10 cellular contexts compared by ENCODE assay signal in the genomic region with DNA sequence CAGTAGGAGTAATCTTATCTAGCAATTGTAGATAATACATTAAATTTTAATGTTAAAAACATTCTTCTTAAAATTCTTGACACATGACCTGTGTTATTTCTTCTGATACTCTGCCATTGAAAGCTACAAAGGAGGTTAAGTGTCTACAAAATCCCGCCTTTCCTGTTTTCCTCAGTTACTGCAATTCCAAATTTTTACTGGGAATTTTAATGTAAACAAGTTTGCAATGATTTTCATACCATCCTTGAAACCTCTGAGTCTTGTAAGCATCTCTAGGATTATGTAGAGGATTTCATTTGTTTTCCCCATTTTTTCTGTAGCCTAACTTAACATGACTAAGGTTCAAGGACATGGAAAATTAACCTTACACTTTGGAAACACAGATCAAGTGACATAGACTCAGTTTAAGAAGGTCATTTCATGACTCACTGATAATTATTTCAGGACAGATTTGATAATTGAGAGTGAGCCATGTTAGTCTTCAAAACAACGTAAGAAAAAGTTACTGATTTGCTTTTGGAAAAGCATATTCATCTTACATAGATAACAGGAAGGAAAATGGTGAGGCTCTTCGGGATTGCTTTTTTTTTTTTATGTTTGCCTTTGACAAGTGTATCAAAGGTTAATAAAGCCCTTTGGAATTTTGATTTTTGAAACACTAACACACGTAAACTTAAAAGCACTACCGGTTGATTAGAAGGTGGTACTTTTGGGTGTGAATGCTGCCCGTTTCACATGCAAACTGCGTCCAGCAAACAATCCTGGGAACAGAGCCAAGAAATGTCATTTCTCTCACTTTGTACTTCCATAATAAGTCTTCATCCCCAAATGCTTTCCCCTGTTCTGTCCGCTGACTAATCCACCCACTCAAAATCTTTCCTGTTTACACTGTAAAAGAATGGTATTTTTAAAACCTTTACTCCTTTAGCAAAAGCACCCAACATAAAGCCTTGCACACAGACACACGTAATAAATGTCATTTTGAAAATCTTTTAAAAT. TPM values are rescaled to one million over a fixed set of nuclear protein-coding genes. Genes with fewer than 3 reads are reported as not detected.
A peak's percentile ranks its signal among the peaks of the same experiment; 100 is the strongest.
DNase-seq lines count a peak whose midpoint lies in the region; ATAC-seq and TF ChIP-seq lines count a peak whose summit lies in the region.
"Had no signal": no experiment of that assay in that cellular context is flagged by ENCODE, and none has a peak within 500 bp of the region (broad histone marks: within the 10 kb centered on the region; RNA-seq: fewer than 3 reads in every experiment).

No MANE protein-coding gene starts in this region.

- no peaks in the 10 kb centered on the region for H3K27me3 ChIP-seq in rectal smooth muscle tissue (ENCODE audit: control insufficient read depth, insufficient read depth, low read length)

- H3K27ac ChIP-seq in rectal smooth muscle tissue (ENCODE audit: low read depth, low read length): peak overlapping the region; percentile 30

- ATAC-seq in HG03432 (IDR thresholded peaks at IDR 0.05; ENCODE audit: unreplicated experiment): no peak

- DNase-seq in ELR (ENCODE audit: low read depth) (peak; percentile 76), RPMI8226 (peak; percentile 7), fibroblast of the aortic adventitia (ENCODE audit: low read depth) (peak; percentile 83), ureter (ENCODE audit: low spot score) (no peak), NCI-H187 treated with DMSO at 0.1 percent for 48 hours (lab: John Stamatoyannopoulos, UW) (no peak)
- no peak for DNase-seq in central memory CD4-positive, alpha-beta T cell
- DNase-seq: activated CD4-positive, alpha-beta memory T cell treated with anti-CD3 and anti-CD28 coated beads for 36 hours; NCI-H2171 treated with DMSO at 0.1 percent for 48 hours had no signal

- H3K36me3 ChIP-seq in rectal smooth muscle tissue (ENCODE audit: control insufficient read depth, insufficient read depth, low read length): no peaks in the 10 kb centered on the region

- no peak overlapping the region for H3K4me3 ChIP-seq in fibroblast of the aortic adventitia (ENCODE audit: low read depth, low read length)
- peak overlapping the region; percentile 2 for H3K4me3 ChIP-seq in rectal smooth muscle tissue (ENCODE audit: low read length)

- TF ChIP-seq CTCF in fibroblast of the aortic adventitia (IDR thresholded peaks at IDR 0.05; ENCODE audit: insufficient read depth, low read length): no peak

- peaks cover 12% of the 10 kb centered on the region for H3K4me1 ChIP-seq in rectal smooth muscle tissue (ENCODE audit: control insufficient read depth, insufficient read depth, low read length)

- H3K9ac ChIP-seq in rectal smooth muscle tissue (ENCODE audit: low read length): no peak overlapping the region

RNA-seq across cellular contexts. Expression of gene PDLIM5, which starts 39.4 kb away (rescaled TPM):
- 84.3 and 124 TPM in 2 replicates for total RNA-seq in fibroblast of the aortic adventitia (ENCODE audit: low replicate concordance)
- total RNA-seq in ureter: 210 TPM

Comparison
In these comparisons a context has a peak if more than half of its experiments do, and no peak if none do; other contexts are left out.
1. DNase-seq: peak in ELR (single experiment), RPMI8226 (single experiment) and fibroblast of the aortic adventitia (single experiment); none in ureter (single experiment), central memory CD4-positive, alpha-beta T cell (single experiment) and NCI-H187 treated with DMSO at 0.1 percent for 48 hours (single experiment).